ENCODE assay signal across 8 cellular contexts in genomic region chr14:82855912-82856381, GRCh38.
A peak's percentile ranks its signal among the peaks of the same experiment; 100 is the strongest.
DNase-seq lines count a peak whose midpoint lies in the region; ATAC-seq lines count a peak whose summit lies in the region.

No MANE protein-coding gene starts in this region.

- H3K4me3 Mint-ChIP-seq in T-helper 2 cell treated with Interferon-gamma antibody and Interleukin-4, amounts not matched to agents 5 μg/mL and 100 μg/mL, for 36 hours: no peak overlapping the region

- H3K27me3 Mint-ChIP-seq in T-helper 2 cell treated with Interferon-gamma antibody and Interleukin-4, amounts not matched to agents 5 μg/mL and 100 μg/mL, for 36 hours (ENCODE audit: low read depth): no peaks in the 10 kb centered on the region

- H3K9me3 Mint-ChIP-seq in T-helper 2 cell treated with Interferon-gamma antibody and Interleukin-4, amounts not matched to agents 5 μg/mL and 100 μg/mL, for 36 hours: peaks cover 36% of the 10 kb centered on the region

- H3K4me1 Mint-ChIP-seq in T-helper 2 cell treated with Interferon-gamma antibody and Interleukin-4, amounts not matched to agents 5 μg/mL and 100 μg/mL, for 36 hours (ENCODE audit: low read depth): no peaks in the 10 kb centered on the region

- H3K4me1 ChIP-seq in aorta (ENCODE audit: control insufficient read depth in 1 of 2, insufficient read depth in 2 of 2, low read length in 2 of 2): no peaks in the 10 kb centered on the region

- no peaks in the 10 kb centered on the region for H3K27me3 ChIP-seq in aorta (ENCODE audit: control insufficient read depth in 1 of 2, insufficient read depth in 2 of 2, low read length in 1 of 2)

- DNase-seq in A172 (ENCODE audit: low spot score) (peak; percentile 95), HS-27A (ENCODE audit: low read depth) (peak; percentile 56), OCI-M1 (lab: John Stamatoyannopoulos, UW) (peak; percentile 46), glomerular visceral epithelial cell (ENCODE audit: extremely low spot score) (peak; percentile 5), aorta (no peak), HuH-7.5 (ENCODE audit: low spot score) (no peak)
- no peak for DNase-seq in T-helper 2 cell treated with Interferon-gamma antibody and Interleukin-4, amounts not matched to agents 5 μg/mL and 100 μg/mL, for 36 hours (ENCODE audit: low spot score)

- H3K36me3 ChIP-seq in aorta (ENCODE audit: control insufficient read depth in 1 of 2, insufficient read depth in 2 of 2, low read length in 1 of 2): no peaks in the 10 kb centered on the region

- H3K9me3 ChIP-seq in aorta (ENCODE audit: control insufficient read depth, low read length): no peaks in the 10 kb centered on the region

- intact Hi-C loops in aorta (cut with DNase I): no loop called here

- H3K4me3 ChIP-seq in aorta (ENCODE audit: low read length in 2 of 2): no peak overlapping the region

- no peak overlapping the region for H3K27ac ChIP-seq in aorta (ENCODE audit: low read depth in 1 of 2, low read length in 2 of 2)

- 28 to 29% methylated on average over 3 of the region's 3 CpGs for WGBS in aorta, 2 donors

- no peak for ATAC-seq in aorta (ENCODE audit: low FRiP score)
- ATAC-seq in HG02852 (IDR thresholded peaks at IDR 0.05; ENCODE audit: unreplicated experiment): no peak

- H3K36me3 Mint-ChIP-seq in T-helper 2 cell treated with Interferon-gamma antibody and Interleukin-4, amounts not matched to agents 5 μg/mL and 100 μg/mL, for 36 hours (ENCODE audit: low read depth): no peaks in the 10 kb centered on the region

- no peak overlapping the region for H3K27ac Mint-ChIP-seq in T-helper 2 cell treated with Interferon-gamma antibody and Interleukin-4, amounts not matched to agents 5 μg/mL and 100 μg/mL, for 36 hours

Comparison
In these comparisons a context has a peak if more than half of its experiments do, and no peak if none do; other contexts are left out.
1. DNase-seq: peak in A172 (single experiment), HS-27A (single experiment), OCI-M1 (single experiment) and glomerular visceral epithelial cell (single experiment); none in T-helper 2 cell treated with Interferon-gamma antibody and Interleukin-4, amounts not matched to agents 5 μg/mL and 100 μg/mL, for 36 hours (single experiment), aorta (0 of 2) and HuH-7.5 (single experiment).